Comparison of ENCODE assay signal across 14 cellular contexts in genomic region chr20:38138086-38138777, GRCh38. TPM values are rescaled to one million over a fixed set of nuclear protein-coding genes. Genes with fewer than 3 reads are reported as not detected.
"Had no signal": no experiment of that assay in that cellular context is flagged by ENCODE, and none has a peak within 500 bp of the region (broad histone marks: within the 10 kb centered on the region; RNA-seq: fewer than 3 reads in every experiment).

No MANE protein-coding gene starts in this region.

- H3K27me3 ChIP-seq: cardiac muscle cell, esophagus muscularis mucosa, tibial nerve had no signal

- H3K27ac Mint-ChIP-seq: activated CD4-positive, alpha-beta memory T cell treated with anti-CD3 and anti-CD28 coated beads for 36 hours; activated naive CD4-positive, alpha-beta T cell treated with anti-CD3 and anti-CD28 coated beads, Interleukin-2, amount 50 U/mL, for 24 hours; naive thymus-derived CD8-positive, alpha-beta T cell; stimulated activated naive B cell treated with anti-CD40 and anti-IgM and Interleukin-4, amounts not matched to agents 10 μg/mL and 1 μg/mL and 100 μg/mL, for 72 hours had no signal

- H3K27ac ChIP-seq: cardiac muscle cell, esophagus muscularis mucosa, SK-N-MC, tibial nerve had no signal

- H3K9me3 ChIP-seq: esophagus muscularis mucosa, tibial nerve had no signal

- H3K4me3 ChIP-seq: cardiac muscle cell, esophagus muscularis mucosa, SK-N-MC, tibial nerve had no signal

- DNase-seq: activated CD4-positive, alpha-beta memory T cell treated with anti-CD3 and anti-CD28 coated beads for 36 hours; activated effector memory CD4-positive, alpha-beta T cell treated with anti-CD3 and anti-CD28 coated beads, Interleukin-2, amount 50 U/mL, for 16 hours; activated T-cell treated with anti-CD3 and anti-CD28 coated beads, Interleukin-2, amount 50 U/mL, for 48 hours; mammary epithelial cell; nucleus accumbens; stimulated activated naive B cell treated with anti-CD40 and anti-IgM and Interleukin-4, amounts not matched to agents 10 μg/mL and 1 μg/mL and 100 μg/mL, for 72 hours; T-helper 1 cell; T1000 had no signal

- H3K4me3 Mint-ChIP-seq: activated CD4-positive, alpha-beta memory T cell treated with anti-CD3 and anti-CD28 coated beads for 36 hours; activated naive CD4-positive, alpha-beta T cell treated with anti-CD3 and anti-CD28 coated beads, Interleukin-2, amount 50 U/mL, for 24 hours; naive thymus-derived CD8-positive, alpha-beta T cell; stimulated activated naive B cell treated with anti-CD40 and anti-IgM and Interleukin-4, amounts not matched to agents 10 μg/mL and 1 μg/mL and 100 μg/mL, for 72 hours had no signal

- H3K9me3 Mint-ChIP-seq: activated CD4-positive, alpha-beta memory T cell treated with anti-CD3 and anti-CD28 coated beads for 36 hours; activated naive CD4-positive, alpha-beta T cell treated with anti-CD3 and anti-CD28 coated beads, Interleukin-2, amount 50 U/mL, for 24 hours; naive thymus-derived CD8-positive, alpha-beta T cell; stimulated activated naive B cell treated with anti-CD40 and anti-IgM and Interleukin-4, amounts not matched to agents 10 μg/mL and 1 μg/mL and 100 μg/mL, for 72 hours had no signal

- H3K36me3 Mint-ChIP-seq: activated CD4-positive, alpha-beta memory T cell treated with anti-CD3 and anti-CD28 coated beads for 36 hours; activated naive CD4-positive, alpha-beta T cell treated with anti-CD3 and anti-CD28 coated beads, Interleukin-2, amount 50 U/mL, for 24 hours; naive thymus-derived CD8-positive, alpha-beta T cell had no signal

- H3K27me3 Mint-ChIP-seq: activated CD4-positive, alpha-beta memory T cell treated with anti-CD3 and anti-CD28 coated beads for 36 hours; activated naive CD4-positive, alpha-beta T cell treated with anti-CD3 and anti-CD28 coated beads, Interleukin-2, amount 50 U/mL, for 24 hours had no signal

- H3K36me3 ChIP-seq: tibial nerve had no signal

- ATAC-seq: naive thymus-derived CD8-positive, alpha-beta T cell; stimulated activated naive B cell treated with anti-CD40 and anti-IgM and Interleukin-4, amounts not matched to agents 10 μg/mL and 1 μg/mL and 100 μg/mL, for 72 hours had no signal

RNA-seq across cellular contexts. Expression of gene TGM2, which starts 26.8 kb away (rescaled TPM):
- total RNA-seq: activated CD4-positive, alpha-beta memory T cell treated with anti-CD3 and anti-CD28 coated beads for 36 hours; naive thymus-derived CD8-positive, alpha-beta T cell had no signal
- polyA plus RNA-seq: naive thymus-derived CD8-positive, alpha-beta T cell had no signal
